Comparison of ENCODE assay signal across 15 cellular contexts in the genomic region with DNA sequence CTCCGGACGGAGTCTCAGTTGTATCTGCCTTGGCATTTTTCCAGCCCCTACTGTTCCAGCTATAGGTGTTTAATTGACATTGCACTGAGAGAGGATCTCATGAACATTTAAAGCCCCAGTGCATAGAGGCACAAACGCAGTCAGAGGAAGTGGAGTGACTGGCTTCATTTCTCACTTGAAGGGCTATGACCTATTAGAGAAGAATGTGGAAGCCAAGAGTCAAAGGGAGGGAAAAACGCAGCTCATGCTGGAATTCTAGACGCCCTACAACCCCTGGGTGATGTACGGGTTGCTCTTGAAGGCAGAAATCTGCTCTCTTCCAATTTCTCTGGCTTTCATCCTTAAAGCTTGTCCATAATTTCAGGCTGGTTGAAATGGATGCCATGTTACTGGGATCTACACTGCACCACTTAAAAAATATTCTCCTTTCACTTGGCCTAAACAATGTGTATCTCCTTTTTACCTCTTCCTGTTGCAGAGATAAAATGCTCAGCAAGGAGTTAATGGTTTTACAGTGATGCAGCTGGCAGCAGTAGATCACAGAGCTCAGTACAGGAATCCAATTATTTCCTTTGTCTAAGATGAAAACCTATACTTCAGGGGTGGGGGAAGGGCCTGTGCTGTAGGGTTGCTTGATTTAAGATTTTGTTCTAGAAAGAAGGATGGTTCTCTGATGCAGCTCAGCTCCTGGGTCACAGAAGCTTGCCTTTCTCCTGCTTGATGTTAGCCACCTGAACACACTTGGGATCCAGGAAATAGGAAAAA.
DNase-seq lines count a peak whose midpoint lies in the region; ATAC-seq and TF ChIP-seq lines count a peak whose summit lies in the region.
"Had no signal": no experiment of that assay in that cellular context is flagged by ENCODE, and none has a peak within 500 bp of the region (broad histone marks: within the 10 kb centered on the region; RNA-seq: fewer than 3 reads in every experiment).

No MANE protein-coding gene starts in this region.

- TF ChIP-seq POLR2A in breast epithelium (IDR thresholded peaks at IDR 0.05) = no peak

- H3K4me1 Mint-ChIP-seq in MCF 10A (ENCODE audit: insufficient read depth, unreplicated experiment) = peaks cover 13% of the 10 kb centered on the region
- no peaks in the 10 kb centered on the region for H3K4me1 Mint-ChIP-seq in activated T-cell treated with anti-CD3 and anti-CD28 coated beads, Interleukin-2, amount 50 U/mL, for 4 hours (ENCODE audit: low read depth)
- H3K4me1 Mint-ChIP-seq: activated naive CD4-positive, alpha-beta T cell treated with anti-CD3 and anti-CD28 coated beads, Interleukin-2, amount 50 U/mL, for 24 hours had no signal

- H3K27ac ChIP-seq in breast epithelium = peak overlapping the region in 1 of 2 donors; percentile 3
- H3K27ac ChIP-seq in SJCRH30 = peak overlapping the region; percentile 52
- H3K27ac ChIP-seq in lower lobe of right lung = no peak overlapping the region
- H3K27ac ChIP-seq: KMS-11, neutrophil had no signal

- H3K4me3 Mint-ChIP-seq in MCF 10A (ENCODE audit: unreplicated experiment) = no peak overlapping the region
- no peak overlapping the region for H3K4me3 Mint-ChIP-seq in activated T-cell treated with anti-CD3 and anti-CD28 coated beads, Interleukin-2, amount 50 U/mL, for 4 hours
- H3K4me3 Mint-ChIP-seq: activated naive CD4-positive, alpha-beta T cell treated with anti-CD3 and anti-CD28 coated beads, Interleukin-2, amount 50 U/mL, for 24 hours had no signal

- H3K9me3 ChIP-seq in breast epithelium (no peaks in the 10 kb centered on the region), SJCRH30 (replicated peaks) (no peaks in the 10 kb centered on the region), lower lobe of right lung (no peaks in the 10 kb centered on the region)
- H3K9me3 ChIP-seq: neutrophil had no signal

- POLR2A ChIA-PET in MCF 10A (lab: Yijun Ruan, JAX) = interaction anchor here (0.7 to 1.3 kb wide), 4 partner anchors 16 to 130 kb away, joined by 3 read pairs; no protein-coding TSS in a partner anchor

- H3K36me3 ChIP-seq in breast epithelium (no peaks in the 10 kb centered on the region), SJCRH30 (no peaks in the 10 kb centered on the region), lower lobe of right lung (no peaks in the 10 kb centered on the region)
- H3K36me3 ChIP-seq: neutrophil had no signal

- intact Hi-C loops in MCF 10A (cut with micrococcal nuclease) = no loop called here
- intact Hi-C loops in breast epithelium (cut with DNase I; ENCODE audit: low total_unique reads) = loop anchor here (2.0 kb wide), 1 partner anchor 57 kb away; no protein-coding TSS in a partner anchor
- intact Hi-C loops in lower lobe of right lung (cut with DNase I) = no loop called here

- ATAC-seq in lower lobe of right lung (no peak), GM21515 (IDR thresholded peaks at IDR 0.05; ENCODE audit: unreplicated experiment) (no peak)
- ATAC-seq in activated T-cell treated with anti-CD3 and anti-CD28 coated beads, Interleukin-2, amount 50 U/mL, for 4 hours = no peak

- no peaks in the 10 kb centered on the region for H3K36me3 Mint-ChIP-seq in MCF 10A (ENCODE audit: insufficient read depth, unreplicated experiment)
- no peaks in the 10 kb centered on the region for H3K36me3 Mint-ChIP-seq in activated T-cell treated with anti-CD3 and anti-CD28 coated beads, Interleukin-2, amount 50 U/mL, for 4 hours (ENCODE audit: insufficient read depth)
- H3K36me3 Mint-ChIP-seq: activated naive CD4-positive, alpha-beta T cell treated with anti-CD3 and anti-CD28 coated beads, Interleukin-2, amount 50 U/mL, for 24 hours had no signal

- peak; percentile 1 for DNase-seq in MCF 10A (ENCODE audit: unreplicated experiment)
- DNase-seq in breast epithelium (ENCODE audit: low spot score in 2 of 2) = no peak
- DNase-seq in SJCRH30 = peak; percentile 20 to 47
- peak; percentile 75 to 77 for DNase-seq in foreskin fibroblast
- no peak for DNase-seq in NCI-H1048 (lab: John Stamatoyannopoulos, UW)
- no peak for DNase-seq in lower lobe of right lung
- no peak for DNase-seq in activated T-cell treated with anti-CD3 and anti-CD28 coated beads, Interleukin-2, amount 50 U/mL, for 4 hours
- DNase-seq: activated CD4-positive, alpha-beta T cell treated with anti-CD3 and anti-CD28 coated beads, Interleukin-2, amount 50 U/mL, for 4 hours; NCI-H774; stimulated activated CD4-positive, alpha-beta T cell treated with anti-CD3 and anti-CD28 coated beads, Interleukin-2, amount 100 ng/mL, for 24 hours; stimulated activated naive CD4-positive, alpha-beta T cell treated with Interleukin-2 at 50 U/mL for 16 hours had no signal

- peak overlapping the region; percentile 19 for H3K27ac Mint-ChIP-seq in MCF 10A (ENCODE audit: low read depth, unreplicated experiment)
- H3K27ac Mint-ChIP-seq: activated naive CD4-positive, alpha-beta T cell treated with anti-CD3 and anti-CD28 coated beads, Interleukin-2, amount 50 U/mL, for 24 hours had no signal

- TF ChIP-seq CTCF in MCF 10A (IDR thresholded peaks at IDR 0.05; ENCODE audit: unreplicated experiment) = no peak
- TF ChIP-seq CTCF in breast epithelium (IDR thresholded peaks at IDR 0.05) = no peak
- TF ChIP-seq CTCF in foreskin fibroblast (IDR thresholded peaks at IDR 0.05; ENCODE audit: low read depth, low read length) = no peak
- no peak for TF ChIP-seq CTCF in lower lobe of right lung (IDR thresholded peaks at IDR 0.05)

- no peaks in the 10 kb centered on the region for H3K27me3 Mint-ChIP-seq in MCF 10A (ENCODE audit: insufficient read depth, unreplicated experiment)
- peaks cover 11% of the 10 kb centered on the region for H3K27me3 Mint-ChIP-seq in activated T-cell treated with anti-CD3 and anti-CD28 coated beads, Interleukin-2, amount 50 U/mL, for 4 hours (ENCODE audit: low read depth)

- no peaks in the 10 kb centered on the region for H3K9me3 Mint-ChIP-seq in MCF 10A (ENCODE audit: unreplicated experiment)
- no peaks in the 10 kb centered on the region for H3K9me3 Mint-ChIP-seq in activated T-cell treated with anti-CD3 and anti-CD28 coated beads, Interleukin-2, amount 50 U/mL, for 4 hours
- H3K9me3 Mint-ChIP-seq: activated naive CD4-positive, alpha-beta T cell treated with anti-CD3 and anti-CD28 coated beads, Interleukin-2, amount 50 U/mL, for 24 hours had no signal

- no peaks in the 10 kb centered on the region for H3K27me3 ChIP-seq in breast epithelium
- no peaks in the 10 kb centered on the region for H3K27me3 ChIP-seq in SJCRH30
- no peaks in the 10 kb centered on the region for H3K27me3 ChIP-seq in lower lobe of right lung (ENCODE audit: low read depth)
- H3K27me3 ChIP-seq: neutrophil had no signal

- H3K4me3 ChIP-seq in breast epithelium (no peak overlapping the region), SJCRH30 (no peak overlapping the region), foreskin fibroblast (ENCODE audit: low read depth in 1 of 2, low read length in 2 of 2) (no peak overlapping the region), lower lobe of right lung (no peak overlapping the region)

- no peaks in the 10 kb centered on the region for H3K4me1 ChIP-seq in breast epithelium
- H3K4me1 ChIP-seq in SJCRH30 = peaks cover 28% of the 10 kb centered on the region
- no peaks in the 10 kb centered on the region for H3K4me1 ChIP-seq in lower lobe of right lung

- CTCF ChIA-PET in MCF 10A (lab: Yijun Ruan, JAX) = interaction anchor here (0.6 to 3.1 kb wide), 7 partner anchors 8 to 485 kb away, joined by 3 to 19 read pairs (median 4); no protein-coding TSS in a partner anchor

- BruUV-seq in MCF 10A (replicated peaks; lab: Mats Ljungman, UMichigan) = no TSS peak

Comparison
In these comparisons a context has a peak if more than half of its experiments do, and no peak if none do; other contexts are left out.
1. DNase-seq: peak in MCF 10A (single experiment), SJCRH30 (2 of 2) and foreskin fibroblast (2 of 2); none in breast epithelium (0 of 2), NCI-H1048 (single experiment), lower lobe of right lung (single experiment) and activated T-cell treated with anti-CD3 and anti-CD28 coated beads, Interleukin-2, amount 50 U/mL, for 4 hours (single experiment).